Comparison of ENCODE assay signal across 8 cellular contexts in genomic region chr16:57576429-57576870, GRCh38. TPM values are rescaled to one million over a fixed set of nuclear protein-coding genes. Genes with fewer than 3 reads are reported as not detected.
DNase-seq lines count a peak whose midpoint lies in the region; ATAC-seq and TF ChIP-seq lines count a peak whose summit lies in the region.

No MANE protein-coding gene starts in this region.

- no peak overlapping the region for H3K27ac Mint-ChIP-seq in CD8-positive, alpha-beta T cell
- H3K27ac Mint-ChIP-seq in type B pancreatic cell: no peak overlapping the region

- TF ChIP-seq EP300 in gastroesophageal sphincter (IDR thresholded peaks at IDR 0.05): no peak

- peaks cover 33% of the 10 kb centered on the region for H3K4me1 ChIP-seq in CD8-positive, alpha-beta T cell (ENCODE audit: insufficient read depth, low read length)
- peaks cover 0 to 5% (median 0%) of the 10 kb centered on the region in 3 donors for H3K4me1 ChIP-seq in gastroesophageal sphincter
- no peaks in the 10 kb centered on the region for H3K4me1 ChIP-seq in parathyroid adenoma

- H3K27me3 ChIP-seq in CD8-positive, alpha-beta T cell (ENCODE audit: insufficient read depth, low read length): no peaks in the 10 kb centered on the region
- H3K27me3 ChIP-seq in gastroesophageal sphincter (peaks cover 58% of the 10 kb centered on the region), parathyroid adenoma (ENCODE audit: control insufficient read depth, insufficient read depth, low read length) (no peaks in the 10 kb centered on the region)

- no peak overlapping the region for H3K4me3 Mint-ChIP-seq in CD8-positive, alpha-beta T cell
- no peak overlapping the region for H3K4me3 Mint-ChIP-seq in type B pancreatic cell

- intact Hi-C loops in CD8-positive, alpha-beta T cell (cut with DNase I, micrococcal nuclease): loop anchor here (1.0 to 10.0 kb wide), 11 partner anchors 15 to 911 kb away; partner anchors contain the start of genes USB1 (in 2 of the 2), KATNB1 (in 1 of the 2) and ZNF319 (in 1 of the 2)

- H3K27me3 Mint-ChIP-seq in CD8-positive, alpha-beta T cell (ENCODE audit: low read depth): no peaks in the 10 kb centered on the region
- peaks cover 13% of the 10 kb centered on the region for H3K27me3 Mint-ChIP-seq in type B pancreatic cell

- peak overlapping the region; percentile 9 for H2AFZ ChIP-seq in parathyroid adenoma

- peak; percentile 71 to 92 (median 79) for DNase-seq in CD8-positive, alpha-beta T cell
- DNase-seq in LoVo (ENCODE audit: low spot score): peak; percentile 68
- peak; percentile 35 for DNase-seq in SHP77 treated with DMSO at 0.1 percent for 48 hours (lab: John Stamatoyannopoulos, UW)
- peak; percentile 68 for DNase-seq in activated effector memory CD4-positive, alpha-beta T cell treated with Interleukin-2 at 50 U/mL for 16 hours
- DNase-seq in type B pancreatic cell (ENCODE audit: extremely low spot score, unreplicated experiment): peak; percentile 81

- no peak overlapping the region for H3K4me3 ChIP-seq in CD8-positive, alpha-beta T cell (ENCODE audit: low read depth, low read length)
- H3K4me3 ChIP-seq in gastroesophageal sphincter (no peak overlapping the region), parathyroid adenoma (ENCODE audit: low read depth, low read length) (no peak overlapping the region)

- H3K36me3 Mint-ChIP-seq in CD8-positive, alpha-beta T cell: no peaks in the 10 kb centered on the region
- no peaks in the 10 kb centered on the region for H3K36me3 Mint-ChIP-seq in type B pancreatic cell

- POLR2A ChIA-PET in CD8-positive, alpha-beta T cell (lab: Charles Lee): interaction anchor here (0.6 to 1.3 kb wide), 4 partner anchors 12 to 72 kb away, joined by 3 to 5 read pairs (median 3); partner anchors contain the start of gene ADGRG5

- no peak overlapping the region for H3K27ac ChIP-seq in CD8-positive, alpha-beta T cell (ENCODE audit: low read depth, low read length)
- H3K27ac ChIP-seq in gastroesophageal sphincter: no peak overlapping the region
- no peak overlapping the region for H3K27ac ChIP-seq in parathyroid adenoma

- H3K36me3 ChIP-seq in CD8-positive, alpha-beta T cell (ENCODE audit: insufficient read depth, low read length): no peaks in the 10 kb centered on the region
- H3K36me3 ChIP-seq in gastroesophageal sphincter (no peaks in the 10 kb centered on the region), parathyroid adenoma (ENCODE audit: control insufficient read depth, insufficient read depth, low read length) (no peaks in the 10 kb centered on the region)

- TF ChIP-seq POLR2A in gastroesophageal sphincter (IDR thresholded peaks at IDR 0.05): no peak

- no peak overlapping the region for H3K4me2 ChIP-seq in parathyroid adenoma (ENCODE audit: low read length)

- WGBS in gastroesophageal sphincter (ENCODE audit: low coverage in 1 of 2), 2 donors: 6% methylated on average over 6 of the region's 16 CpGs; no CpG with 5 or more reads in 1 of the 2 donors

- no peaks in the 10 kb centered on the region for H3K9me3 ChIP-seq in CD8-positive, alpha-beta T cell (ENCODE audit: low read length)
- H3K9me3 ChIP-seq in gastroesophageal sphincter: no peaks in the 10 kb centered on the region
- no peaks in the 10 kb centered on the region for H3K9me3 ChIP-seq in parathyroid adenoma (ENCODE audit: control insufficient read depth, low read length)

- no peaks in the 10 kb centered on the region for H3K79me2 ChIP-seq in parathyroid adenoma

- ATAC-seq in CD8-positive, alpha-beta T cell: peak; percentile 86
- ATAC-seq in GM19467 (IDR thresholded peaks at IDR 0.05; ENCODE audit: unreplicated experiment): peak; percentile 68
- peak; percentile 64 for ATAC-seq in gastroesophageal sphincter

- no peak overlapping the region for H3K9ac ChIP-seq in parathyroid adenoma

- peak; percentile 96 for TF ChIP-seq CTCF in CD8-positive, alpha-beta T cell (IDR thresholded peaks at IDR 0.05)
- TF ChIP-seq CTCF in gastroesophageal sphincter (IDR thresholded peaks at IDR 0.05) (peak in 3 of 4 experiments; percentile 82 to 94 (median 86)), parathyroid adenoma (IDR thresholded peaks at IDR 0.05) (peak; percentile 94), type B pancreatic cell (conservative IDR thresholded peaks at IDR 0.05) (peak; percentile 94)

- CTCF ChIA-PET in CD8-positive, alpha-beta T cell (lab: Charles Lee): interaction anchor here (0.6 to 19.6 kb wide), 59 partner anchors 11 to 434 kb away, joined by 3 to 423 read pairs (median 4); partner anchors contain the start of genes ADGRG5, CCDC102A and KATNB1

- no peaks in the 10 kb centered on the region for H3K9me3 Mint-ChIP-seq in CD8-positive, alpha-beta T cell
- H3K9me3 Mint-ChIP-seq in type B pancreatic cell: no peaks in the 10 kb centered on the region

- H3K4me1 Mint-ChIP-seq in CD8-positive, alpha-beta T cell (ENCODE audit: low read depth): peaks cover 44% of the 10 kb centered on the region
- peaks cover 16% of the 10 kb centered on the region for H3K4me1 Mint-ChIP-seq in type B pancreatic cell (ENCODE audit: unreplicated experiment)

RNA-seq across cellular contexts. Expression of gene ADGRG5, which starts 34.0 kb away (rescaled TPM):
- total RNA-seq in CD8-positive, alpha-beta T cell: 1 to 10 TPM; 1.1 to 2.0 TPM
- total RNA-seq in gastroesophageal sphincter (under 1 TPM in 1 of 4 donors, not detected in 3; 0.40 TPM), type B pancreatic cell (ENCODE audit: low replicate concordance) (0.82 and 1.7 TPM in 2 replicates)

RNA-seq across cellular contexts. Expression of gene CCDC102A, which starts 40.1 kb away (rescaled TPM):
- 1 to 10 TPM; 2.1 to 3.1 TPM for total RNA-seq in CD8-positive, alpha-beta T cell
- total RNA-seq in gastroesophageal sphincter (10 to 100 TPM; 24.4 to 56.6 (median 35.7) TPM), type B pancreatic cell (ENCODE audit: low replicate concordance) (6.9 and 14.4 TPM in 2 replicates)

RNA-seq across cellular contexts. Expression of gene ADGRG1, which starts 52.0 kb away (rescaled TPM):
- total RNA-seq in CD8-positive, alpha-beta T cell: 1 to 10 TPM; 3.8 to 4.4 TPM
- total RNA-seq in gastroesophageal sphincter: 10 to 100 TPM in 2 of 4 donors, 1 to 10 TPM in 2; 7.0 to 20.1 (median 12.6) TPM
- total RNA-seq in type B pancreatic cell (ENCODE audit: low replicate concordance): 41.1 and 61.0 TPM in 2 replicates
